In genomic region chr2:241103176-241103595, GRCh38 we compare ENCODE assay signal across 8 cellular contexts. TPM values are rescaled to one million over a fixed set of nuclear protein-coding genes. Genes with fewer than 3 reads are reported as not detected.
DNase-seq lines count a peak whose midpoint lies in the region; ATAC-seq and TF ChIP-seq lines count a peak whose summit lies in the region.

No MANE protein-coding gene starts in this region.

- BruUV-seq in A673 (replicated peaks; lab: Mats Ljungman, UMichigan), result no TSS peak

- no peak for TF ChIP-seq CTCF in A673 (conservative IDR thresholded peaks at IDR 0.05; ENCODE audit: low read depth, low read length)
- no peak for TF ChIP-seq CTCF in HL-60 (IDR thresholded peaks at IDR 0.05; ENCODE audit: insufficient read depth, low read length)
- no peak for TF ChIP-seq CTCF in breast epithelium (IDR thresholded peaks at IDR 0.05)

- H3K4me3 ChIP-seq in A673 (ENCODE audit: low read depth, low read length, poor library complexity, severe bottlenecking) (peak overlapping the region; percentile 84), HL-60 (replicated peaks; ENCODE audit: insufficient read depth, low read length) (peak overlapping the region; percentile 88), breast epithelium (peak overlapping the region; percentile 87 to 90 (median 87)), mononuclear cell (ENCODE audit: low read length) (peak overlapping the region; percentile 91)

- POLR2A ChIA-PET in A673 (lab: Charles Lee; ENCODE audit: low non-redundant PET), result no interaction called here

- no peak for TF ChIP-seq POLR2A in breast epithelium (IDR thresholded peaks at IDR 0.05)
- no peak for TF ChIP-seq POLR2A in GM18505 (IDR thresholded peaks at IDR 0.05; ENCODE audit: borderline replicate concordance, extremely low read depth, insufficient read depth, insufficient read length)

- H3K27me3 ChIP-seq in A673 (replicated peaks; ENCODE audit: insufficient read depth, low read depth, low read length, poor library complexity) (no peaks in the 10 kb centered on the region), HL-60 (ENCODE audit: insufficient read depth, poor library complexity, severe bottlenecking) (no peaks in the 10 kb centered on the region), breast epithelium (no peaks in the 10 kb centered on the region), mononuclear cell (ENCODE audit: insufficient read depth, low read length) (no peaks in the 10 kb centered on the region)

- H3K9me3 ChIP-seq in A673 (ENCODE audit: low read depth, low read length, poor library complexity, severe bottlenecking) (no peaks in the 10 kb centered on the region), breast epithelium (no peaks in the 10 kb centered on the region), mononuclear cell (ENCODE audit: low read depth, low read length) (no peaks in the 10 kb centered on the region)

- intact Hi-C loops in A673 (cut with micrococcal nuclease; ENCODE audit: unreplicated experiment), result no loop called here
- intact Hi-C loops in breast epithelium (cut with DNase I; ENCODE audit: low total_unique reads), result loop anchor here (5.0 kb wide), 1 partner anchor 209 kb away; no protein-coding TSS in a partner anchor

- H3K4me1 ChIP-seq in A673 (ENCODE audit: insufficient read depth, low read length, poor library complexity, severe bottlenecking) (no peaks in the 10 kb centered on the region), breast epithelium (no peaks in the 10 kb centered on the region), mononuclear cell (ENCODE audit: insufficient read depth, low read length) (peaks cover 40% of the 10 kb centered on the region)

- H3K36me3 ChIP-seq in A673 (ENCODE audit: insufficient read depth, low read length, poor library complexity, severe bottlenecking), result peaks cover 24% of the 10 kb centered on the region
- H3K36me3 ChIP-seq in breast epithelium, result no peaks in the 10 kb centered on the region

- H3K27ac ChIP-seq in A673 (ENCODE audit: low read depth, low read length, poor library complexity, severe bottlenecking) (no peak overlapping the region), HL-60 (replicated peaks) (peak overlapping the region; percentile 85), breast epithelium (peak overlapping the region in 1 of 2 donors; percentile 89)

- DNase-seq in A673 (ENCODE audit: low spot score) (no peak), HL-60 (ENCODE audit: low read depth in 1 of 2, low spot score in 1 of 2) (no peak), breast epithelium (ENCODE audit: low spot score in 2 of 2) (no peak), NCI-H510A (lab: John Stamatoyannopoulos, UW) (no peak)

- CTCF ChIA-PET in A673 (lab: Charles Lee), result no interaction called here

- ATAC-seq in HG03095 (IDR thresholded peaks at IDR 0.05; ENCODE audit: unreplicated experiment) (no peak), GM18505 (IDR thresholded peaks at IDR 0.05; ENCODE audit: unreplicated experiment) (no peak), HG03442 (IDR thresholded peaks at IDR 0.05; ENCODE audit: unreplicated experiment) (no peak)

RNA-seq across cellular contexts. Expression of gene MTERF4, which starts 1.1 kb away (rescaled TPM):
- total RNA-seq in A673 (2021) (39.4 and 39.8 TPM in 2 replicates), breast epithelium (10 to 100 TPM; 35.7 to 54.6 (median 50.2) TPM), mononuclear cell (103 TPM)

RNA-seq across cellular contexts. Expression of gene PASK, which starts 46.1 kb away (rescaled TPM):
- total RNA-seq in A673 (2021), result 59.4 and 74.3 TPM in 2 replicates
- total RNA-seq in breast epithelium, result 1 to 10 TPM; 4.3 to 7.3 (median 6.6) TPM
- total RNA-seq in mononuclear cell, result 101 TPM

RNA-seq across cellular contexts. Expression of gene PPP1R7, which starts 47.1 kb away (rescaled TPM):
- total RNA-seq in A673 (2021) (70.7 and 76.5 TPM in 2 replicates), breast epithelium (10 to 100 TPM; 39.4 to 50.9 (median 43.6) TPM), mononuclear cell (27.2 TPM)
